20 cellular contexts compared by ENCODE assay signal in the genomic region with DNA sequence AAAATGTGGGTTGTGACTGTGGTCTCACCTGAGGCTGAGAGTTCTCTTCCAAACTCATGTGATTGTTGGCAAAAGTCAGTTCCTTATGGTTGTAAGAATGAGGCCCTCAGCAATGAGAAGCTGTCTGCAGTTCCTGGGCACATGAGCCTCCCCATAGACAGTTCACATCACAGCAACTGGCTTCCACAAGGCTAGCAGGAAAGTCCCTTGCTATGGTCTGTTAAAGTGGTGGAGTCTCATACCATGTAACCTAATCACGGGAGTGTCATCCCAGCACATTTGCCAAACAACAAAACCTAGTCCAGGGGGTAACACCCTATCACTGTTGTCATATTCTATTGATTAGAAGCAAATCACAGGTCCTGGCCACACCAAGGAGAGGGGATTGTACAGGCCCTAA.
DNase-seq lines count a peak whose midpoint lies in the region; ATAC-seq, FAIRE-seq and TF ChIP-seq lines count a peak whose summit lies in the region.
"Had no signal": no experiment of that assay in that cellular context is flagged by ENCODE, and none has a peak within 500 bp of the region (broad histone marks: within the 10 kb centered on the region; RNA-seq: fewer than 3 reads in every experiment).

No MANE protein-coding gene starts in this region.

- H3K4me3 ChIP-seq in GM12865 (ENCODE audit: low read depth, low read length) (no peak overlapping the region), bronchial epithelial cell (ENCODE audit: low read depth, low read length) (no peak overlapping the region), smooth muscle cell (no peak overlapping the region)
- H3K4me3 ChIP-seq: BLaER1, SJSA1 had no signal

- H4K20me1 ChIP-seq in smooth muscle cell (ENCODE audit: low read depth): no peaks in the 10 kb centered on the region
- H4K20me1 ChIP-seq: BLaER1 had no signal

- ATAC-seq in GM18909 (IDR thresholded peaks at IDR 0.05; ENCODE audit: poor library complexity, unreplicated experiment) (peak; percentile 70), HG02885 (IDR thresholded peaks at IDR 0.05; ENCODE audit: poor library complexity, unreplicated experiment) (peak; percentile 43)

- H3K27me3 ChIP-seq in bronchial epithelial cell (ENCODE audit: control insufficient read depth, insufficient read depth, low read length) (no peaks in the 10 kb centered on the region), smooth muscle cell (ENCODE audit: low read depth) (no peaks in the 10 kb centered on the region)
- H3K27me3 ChIP-seq: BLaER1, SJSA1 had no signal

- no peaks in the 10 kb centered on the region for H3K79me2 ChIP-seq in smooth muscle cell (ENCODE audit: low read depth)

- peak; percentile 70 for FAIRE-seq in bronchial epithelial cell (lab: Jason Lieb, UNC)
- FAIRE-seq: D721Med, HTR-8/SVneo had no signal

- H2AFZ ChIP-seq in smooth muscle cell (ENCODE audit: low read depth): no peak overlapping the region

- H3K36me3 ChIP-seq in bronchial epithelial cell (ENCODE audit: control insufficient read depth, insufficient read depth, low read length) (no peaks in the 10 kb centered on the region), smooth muscle cell (ENCODE audit: low read depth) (no peaks in the 10 kb centered on the region)
- H3K36me3 ChIP-seq: SJSA1 had no signal

- H3K9ac ChIP-seq in smooth muscle cell (ENCODE audit: low read depth): no peak overlapping the region
- H3K9ac ChIP-seq: BLaER1 had no signal

- H3K9me3 ChIP-seq in smooth muscle cell (replicated peaks; ENCODE audit: low read depth): no peaks in the 10 kb centered on the region
- H3K9me3 ChIP-seq: SJSA1 had no signal

- no peaks in the 10 kb centered on the region for H3F3A ChIP-seq in smooth muscle cell (ENCODE audit: low read depth)

- in situ Hi-C loops in G401 (cut with HindIII; ENCODE audit: low sequenced_read_pairs): no loop called here

- no peak for TF ChIP-seq CTCF in GM12865 (IDR thresholded peaks at IDR 0.05; ENCODE audit: insufficient read depth, low read depth, low read length, missing control alignments)
- TF ChIP-seq CTCF in bronchial epithelial cell (IDR thresholded peaks at IDR 0.05; ENCODE audit: insufficient read depth, low read length, severe bottlenecking): no peak
- TF ChIP-seq CTCF in smooth muscle cell (IDR thresholded peaks at IDR 0.05; ENCODE audit: borderline replicate concordance, insufficient read depth, poor library complexity, severe bottlenecking): no peak

- H3K4me2 ChIP-seq in smooth muscle cell: no peak overlapping the region
- H3K4me2 ChIP-seq: BLaER1 had no signal

- WGBS in smooth muscle cell (ENCODE audit: low lambda C conversion rate): 90% methylated on average over 1 of the region's 1 CpG

- no peak overlapping the region for H3K27ac ChIP-seq in smooth muscle cell (ENCODE audit: low read depth)
- H3K27ac ChIP-seq: BLaER1, HL-60, SJSA1 had no signal

- DNase-seq in GM12865 (ENCODE audit: low read depth) (peak; percentile 13), bronchial epithelial cell (ENCODE audit: low read depth) (no peak), G401 (ENCODE audit: low spot score) (no peak), smooth muscle cell (lab: John Stamatoyannopoulos, UW; ENCODE audit: unreplicated experiment) (no peak), midbrain (lab: John Stamatoyannopoulos, UW) (no peak), Ammon's horn (ENCODE audit: low spot score) (no peak)
- DNase-seq: CD8-positive, alpha-beta memory T cell; DMS79; HFFc6; NCI-H1417 treated with DMSO at 0.1 percent for 48 hours; NCI-H2029; NCI-H2171; NCI-H446 treated with DMSO at 0.1 percent for 48 hours had no signal

- H3K4me1 ChIP-seq in smooth muscle cell (ENCODE audit: low read depth): no peaks in the 10 kb centered on the region
- H3K4me1 ChIP-seq: BLaER1, SJSA1 had no signal
